Comparison of ENCODE assay signal across 35 cellular contexts in the genomic region with DNA sequence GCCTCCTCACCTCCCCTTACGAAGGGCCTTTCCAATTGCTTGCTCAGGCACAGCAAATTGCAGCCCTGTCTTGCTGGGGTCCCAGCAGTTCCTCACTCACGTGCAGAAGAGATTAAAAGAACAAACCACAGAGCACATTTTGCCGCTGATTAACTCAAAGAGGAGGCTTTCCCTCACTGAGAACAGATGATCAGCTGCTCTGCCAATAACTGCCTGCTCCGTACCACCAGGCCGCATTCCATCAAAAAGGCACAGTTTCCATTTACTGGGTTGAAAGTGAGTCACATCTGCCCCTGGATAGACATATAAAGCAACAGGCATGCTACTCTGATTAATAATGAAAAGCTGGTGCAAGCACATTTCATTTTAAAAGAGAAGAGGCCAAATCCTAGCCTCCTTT.
"Had no signal": no experiment of that assay in that cellular context is flagged by ENCODE, and none has a peak within 500 bp of the region (broad histone marks: within the 10 kb centered on the region; RNA-seq: fewer than 3 reads in every experiment).

No MANE protein-coding gene starts in this region.

- H3K9ac ChIP-seq: KMS-11 had no signal

- H3K4me3 ChIP-seq: MG63 had no signal

- H3K9me3 ChIP-seq: MG63 had no signal

- H3K4me2 ChIP-seq: KMS-11 had no signal

- H3K27me3 ChIP-seq: MG63 had no signal

- H3K27ac ChIP-seq: KMS-11 had no signal

- DNase-seq: Karpas-422, Kasumi-1, KBM-7, KG1, MG63, MM.1S, MV-4-11, NCI-H1048, NCI-H1092, NCI-H1092 treated with DMSO at 0.1 percent for 48 hours, NCI-H1105, NCI-H1105 treated with DMSO at 0.1 percent for 48 hours, NCI-H1417, NCI-H1417 treated with DMSO at 0.1 percent for 48 hours, NCI-H1436, NCI-H1436 treated with DMSO at 0.1 percent for 48 hours, NCI-H146, NCI-H1694, NCI-H1694 treated with DMSO at 0.1 percent for 48 hours, NCI-H187, NCI-H187 treated with DMSO at 0.1 percent for 48 hours, NCI-H1930, NCI-H2029, NCI-H2029 treated with DMSO at 0.1 percent for 48 hours, NCI-H2081, NCI-H2081 treated with DMSO at 0.1 percent for 48 hours, NCI-H2107, NCI-H2171, NCI-H2171 treated with DMSO at 0.1 percent for 48 hours, NCI-H2227 treated with DMSO at 0.1 percent for 48 hours, NCI-H226, NCI-H345, NCI-H446, NCI-H446 treated with DMSO at 0.1 percent for 48 hours had no signal

- H3K36me3 ChIP-seq: MG63 had no signal
